ENCODE assay signal across 8 cellular contexts in the genomic region with DNA sequence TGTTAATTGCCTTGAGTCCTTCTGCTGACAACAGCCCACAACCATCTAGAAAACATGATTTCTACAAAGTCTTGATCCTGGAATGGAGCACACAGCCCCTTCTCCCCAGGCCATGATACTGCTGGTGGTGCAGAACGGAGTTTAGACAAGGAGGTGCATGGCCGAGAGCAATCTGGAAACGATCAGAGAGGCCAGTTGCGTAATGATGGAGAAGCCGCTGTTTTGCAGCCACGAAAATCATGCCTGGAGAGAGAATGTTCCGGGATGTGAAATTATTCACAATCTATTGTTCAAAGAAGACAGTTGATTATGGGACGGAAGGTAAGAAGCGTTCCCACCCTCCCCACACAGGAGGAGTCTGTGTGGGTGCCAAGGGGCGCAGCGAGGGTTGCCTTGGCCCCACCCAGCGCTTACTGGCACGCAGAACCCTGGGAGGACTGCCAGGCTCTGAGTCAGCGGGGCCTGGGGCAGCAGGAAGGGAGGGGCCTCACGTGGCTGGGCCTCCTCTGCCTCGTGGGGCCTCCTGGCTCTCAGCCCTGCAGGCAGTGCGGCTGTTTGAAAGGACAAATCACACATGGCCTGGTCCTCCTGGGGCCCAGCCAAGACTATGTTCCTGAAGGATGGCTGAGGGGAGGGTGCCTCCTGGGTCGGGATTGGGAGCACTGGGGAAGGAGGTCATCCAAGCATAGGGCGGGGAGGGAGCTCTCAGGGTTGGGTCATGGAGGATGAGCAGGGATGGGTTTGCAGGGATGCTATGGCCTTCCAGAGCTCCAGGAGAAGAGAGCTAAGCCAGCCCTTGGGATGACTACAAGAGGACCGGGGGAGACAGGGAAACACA. TPM values are rescaled to one million over a fixed set of nuclear protein-coding genes. Genes with fewer than 3 reads are reported as not detected.
DNase-seq lines count a peak whose midpoint lies in the region; ATAC-seq lines count a peak whose summit lies in the region.

No MANE protein-coding gene starts in this region.

- no peak for ATAC-seq in HG03280 (IDR thresholded peaks at IDR 0.05; ENCODE audit: unreplicated experiment)

- H2AK5ac ChIP-seq in mesenchymal stem cell (ENCODE audit: low read length, severe bottlenecking): peak overlapping the region; percentile 98

- H3K27ac ChIP-seq in mesenchymal stem cell (ENCODE audit: low read length, poor library complexity, severe bottlenecking): peak overlapping the region; percentile 79

- no peaks in the 10 kb centered on the region for H3K36me3 ChIP-seq in mesenchymal stem cell (ENCODE audit: control insufficient read depth in 1 of 2, insufficient read depth in 2 of 2, low read depth in 1 of 2, low read length in 2 of 2)

- peak overlapping the region; percentile 99 for H4K91ac ChIP-seq in mesenchymal stem cell (ENCODE audit: low read length)

- H3K4me2 ChIP-seq in mesenchymal stem cell (ENCODE audit: low read length, poor library complexity, severe bottlenecking): peak overlapping the region; percentile 39

- peak overlapping the region; percentile 73 to 99 for H3K4ac ChIP-seq in mesenchymal stem cell (ENCODE audit: low read depth in 1 of 2, low read length in 2 of 2)

- H2BK15ac ChIP-seq in mesenchymal stem cell (ENCODE audit: low read depth, poor library complexity, severe bottlenecking): no peak overlapping the region

- H3K14ac ChIP-seq in mesenchymal stem cell (ENCODE audit: low read length in 2 of 2): no peak overlapping the region

- no peaks in the 10 kb centered on the region for H3K27me3 ChIP-seq in mesenchymal stem cell (ENCODE audit: control insufficient read depth in 1 of 2, insufficient read depth in 1 of 2, low read length in 2 of 2)

- no peaks in the 10 kb centered on the region for H3K79me1 ChIP-seq in mesenchymal stem cell (replicated peaks; ENCODE audit: low read length, poor library complexity, severe bottlenecking)

- peak overlapping the region; percentile 88 for H4K8ac ChIP-seq in mesenchymal stem cell (ENCODE audit: low read length)

- 13% methylated on average over 18 of the region's 20 CpGs for WGBS in mesenchymal stem cell

- no peak overlapping the region for H3K23ac ChIP-seq in mesenchymal stem cell (ENCODE audit: low read length in 2 of 2)

- H2AFZ ChIP-seq in mesenchymal stem cell (ENCODE audit: low read depth, low read length): no peak overlapping the region

- peak overlapping the region; percentile 90 for H3K9ac ChIP-seq in mesenchymal stem cell (ENCODE audit: low read length)

- H2BK5ac ChIP-seq in mesenchymal stem cell (ENCODE audit: low read depth, low read length, poor library complexity, severe bottlenecking): peak overlapping the region; percentile 66

- H3K4me1 ChIP-seq in mesenchymal stem cell (ENCODE audit: control insufficient read depth, insufficient read depth, low read depth, low read length): peaks cover 20% of the 10 kb centered on the region

- H3K9me3 ChIP-seq in mesenchymal stem cell (ENCODE audit: control insufficient read depth, low read length): no peaks in the 10 kb centered on the region

- DNase-seq in NCI-H187 (lab: John Stamatoyannopoulos, UW) (peak; percentile 60 to 72), NCI-H187 treated with DMSO at 0.1 percent for 48 hours (lab: John Stamatoyannopoulos, UW) (no peak), NCI-H69 (lab: John Stamatoyannopoulos, UW) (peak; percentile 99), dermis blood vessel endothelial cell (peak; percentile 99), mesenchymal stem cell (peak; percentile 99)
- peak; percentile 84 to 88 for DNase-seq in activated CD8-positive, alpha-beta memory T cell treated with anti-CD3 and anti-CD28 coated beads for 1 hour (ENCODE audit: extremely low read depth in 1 of 2, low read depth in 1 of 2)
- peak; percentile 82 for DNase-seq in stimulated activated CD8-positive, alpha-beta memory T cell treated with anti-CD3 and anti-CD28 coated beads, Interleukin-12 subunit alpha, Interleukin-12 subunit beta, amount 100 ng/mL, for 1 hour (ENCODE audit: low read depth)

- peak overlapping the region in 1 of 2 experiments; percentile 76 for H3K4me3 ChIP-seq in mesenchymal stem cell (ENCODE audit: insufficient read depth in 1 of 2, low read depth in 1 of 2, low read length in 2 of 2)

- peak overlapping the region; percentile 32 to 99 for H2BK12ac ChIP-seq in mesenchymal stem cell (ENCODE audit: low read length in 2 of 2)

- peak overlapping the region; percentile 93 for H2BK120ac ChIP-seq in mesenchymal stem cell (ENCODE audit: low read depth, low read length)

- peak overlapping the region; percentile 63 to 98 for H3K18ac ChIP-seq in mesenchymal stem cell (ENCODE audit: low read depth in 1 of 2, low read length in 2 of 2)

RNA-seq across cellular contexts. Expression of a gene that starts 8.7 kb away (rescaled TPM):
- 22.3 and 31.6 TPM in 2 replicates for total RNA-seq in dermis blood vessel endothelial cell
- polyA plus RNA-seq in mesenchymal stem cell (2013, experiment 1 of 2): 9.4 TPM
- polyA plus RNA-seq in mesenchymal stem cell (2013, experiment 2 of 2): 9.5 TPM

RNA-seq across cellular contexts. Expression of a gene that starts 15.5 kb away (rescaled TPM):
- 28.8 and 91.1 TPM in 2 replicates for total RNA-seq in dermis blood vessel endothelial cell
- 97.9 TPM for polyA plus RNA-seq in mesenchymal stem cell (2013, experiment 1 of 2)
- 95.2 TPM for polyA plus RNA-seq in mesenchymal stem cell (2013, experiment 2 of 2)

RNA-seq across cellular contexts. Expression of a gene that starts 25.1 kb away (rescaled TPM):
- 115 and 124 TPM in 2 replicates for total RNA-seq in dermis blood vessel endothelial cell
- 38.0 TPM for polyA plus RNA-seq in mesenchymal stem cell (2013, experiment 1 of 2)
- polyA plus RNA-seq in mesenchymal stem cell (2013, experiment 2 of 2): 38.0 TPM

RNA-seq across cellular contexts. Expression of a gene that starts 30.4 kb away (rescaled TPM):
- 0.05 TPM in 1 of 2 replicates, not detected in the other for total RNA-seq in dermis blood vessel endothelial cell
- 0.07 TPM for polyA plus RNA-seq in mesenchymal stem cell (2013, experiment 1 of 2)
- 0.07 TPM for polyA plus RNA-seq in mesenchymal stem cell (2013, experiment 2 of 2)

RNA-seq across cellular contexts. Expression of a gene that starts 35.0 kb away (rescaled TPM):
- 21.4 and 35.7 TPM in 2 replicates for total RNA-seq in dermis blood vessel endothelial cell
- polyA plus RNA-seq in mesenchymal stem cell (2013, experiment 1 of 2): 22.4 TPM
- polyA plus RNA-seq in mesenchymal stem cell (2013, experiment 2 of 2): 21.0 TPM
